In the genomic region with DNA sequence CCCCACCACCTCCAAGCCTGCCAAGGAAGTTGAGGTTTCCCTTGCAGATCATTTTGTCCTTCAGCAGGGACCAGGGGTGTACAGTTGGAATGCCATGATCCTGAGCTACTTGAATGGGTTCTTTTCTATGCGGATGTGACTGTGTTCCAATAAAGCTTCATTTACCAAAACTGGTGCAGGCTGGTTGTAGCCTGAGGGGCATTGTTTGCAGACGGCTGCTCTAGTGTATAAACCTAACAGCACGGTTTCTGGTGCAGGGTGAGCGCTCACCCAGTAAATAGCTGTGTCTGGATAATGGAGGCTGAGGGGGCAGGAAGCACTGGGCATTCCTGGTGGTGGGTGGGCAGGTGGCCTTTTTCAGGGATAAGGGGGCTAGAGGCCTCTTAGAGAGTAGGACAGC, we compare ENCODE assay signal across 2 cellular contexts.
TF ChIP-seq lines count a peak whose summit lies in the region.

No MANE protein-coding gene starts in this region.

TF ChIP-seq in SK-N-SH, 30 proteins besides CTCF, POLR2A, EP300 and RAD21 (continued from another document):
- TF ChIP-seq, protein P1, sequence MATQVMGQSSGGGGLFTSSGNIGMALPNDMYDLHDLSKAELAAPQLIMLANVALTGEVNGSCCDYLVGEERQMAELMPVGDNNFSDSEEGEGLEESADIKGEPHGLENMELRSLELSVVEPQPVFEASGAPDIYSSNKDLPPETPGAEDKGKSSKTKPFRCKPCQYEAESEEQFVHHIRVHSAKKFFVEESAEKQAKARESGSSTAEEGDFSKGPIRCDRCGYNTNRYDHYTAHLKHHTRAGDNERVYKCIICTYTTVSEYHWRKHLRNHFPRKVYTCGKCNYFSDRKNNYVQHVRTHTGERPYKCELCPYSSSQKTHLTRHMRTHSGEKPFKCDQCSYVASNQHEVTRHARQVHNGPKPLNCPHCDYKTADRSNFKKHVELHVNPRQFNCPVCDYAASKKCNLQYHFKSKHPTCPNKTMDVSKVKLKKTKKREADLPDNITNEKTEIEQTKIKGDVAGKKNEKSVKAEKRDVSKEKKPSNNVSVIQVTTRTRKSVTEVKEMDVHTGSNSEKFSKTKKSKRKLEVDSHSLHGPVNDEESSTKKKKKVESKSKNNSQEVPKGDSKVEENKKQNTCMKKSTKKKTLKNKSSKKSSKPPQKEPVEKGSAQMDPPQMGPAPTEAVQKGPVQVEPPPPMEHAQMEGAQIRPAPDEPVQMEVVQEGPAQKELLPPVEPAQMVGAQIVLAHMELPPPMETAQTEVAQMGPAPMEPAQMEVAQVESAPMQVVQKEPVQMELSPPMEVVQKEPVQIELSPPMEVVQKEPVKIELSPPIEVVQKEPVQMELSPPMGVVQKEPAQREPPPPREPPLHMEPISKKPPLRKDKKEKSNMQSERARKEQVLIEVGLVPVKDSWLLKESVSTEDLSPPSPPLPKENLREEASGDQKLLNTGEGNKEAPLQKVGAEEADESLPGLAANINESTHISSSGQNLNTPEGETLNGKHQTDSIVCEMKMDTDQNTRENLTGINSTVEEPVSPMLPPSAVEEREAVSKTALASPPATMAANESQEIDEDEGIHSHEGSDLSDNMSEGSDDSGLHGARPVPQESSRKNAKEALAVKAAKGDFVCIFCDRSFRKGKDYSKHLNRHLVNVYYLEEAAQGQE (IDR thresholded peaks at IDR 0.05; ENCODE audit: low read depth, low read length): no peak
- TF ChIP-seq, protein P2, sequence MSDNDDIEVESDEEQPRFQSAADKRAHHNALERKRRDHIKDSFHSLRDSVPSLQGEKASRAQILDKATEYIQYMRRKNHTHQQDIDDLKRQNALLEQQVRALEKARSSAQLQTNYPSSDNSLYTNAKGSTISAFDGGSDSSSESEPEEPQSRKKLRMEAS (IDR thresholded peaks at IDR 0.05; ENCODE audit: low read depth): no peak
- TF ChIP-seq, protein P3, sequence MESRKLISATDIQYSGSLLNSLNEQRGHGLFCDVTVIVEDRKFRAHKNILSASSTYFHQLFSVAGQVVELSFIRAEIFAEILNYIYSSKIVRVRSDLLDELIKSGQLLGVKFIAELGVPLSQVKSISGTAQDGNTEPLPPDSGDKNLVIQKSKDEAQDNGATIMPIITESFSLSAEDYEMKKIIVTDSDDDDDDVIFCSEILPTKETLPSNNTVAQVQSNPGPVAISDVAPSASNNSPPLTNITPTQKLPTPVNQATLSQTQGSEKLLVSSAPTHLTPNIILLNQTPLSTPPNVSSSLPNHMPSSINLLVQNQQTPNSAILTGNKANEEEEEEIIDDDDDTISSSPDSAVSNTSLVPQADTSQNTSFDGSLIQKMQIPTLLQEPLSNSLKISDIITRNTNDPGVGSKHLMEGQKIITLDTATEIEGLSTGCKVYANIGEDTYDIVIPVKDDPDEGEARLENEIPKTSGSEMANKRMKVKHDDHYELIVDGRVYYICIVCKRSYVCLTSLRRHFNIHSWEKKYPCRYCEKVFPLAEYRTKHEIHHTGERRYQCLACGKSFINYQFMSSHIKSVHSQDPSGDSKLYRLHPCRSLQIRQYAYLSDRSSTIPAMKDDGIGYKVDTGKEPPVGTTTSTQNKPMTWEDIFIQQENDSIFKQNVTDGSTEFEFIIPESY (IDR thresholded peaks at IDR 0.05; ENCODE audit: borderline replicate concordance, low read depth): no peak
- TF ChIP-seq ELF1 (IDR thresholded peaks at IDR 0.05) (no peak), RXRA (IDR thresholded peaks at IDR 0.05; ENCODE audit: borderline replicate concordance, low read depth) (no peak), TCF12 (IDR thresholded peaks at IDR 0.05) (no peak), CHD2 (IDR thresholded peaks at IDR 0.05; ENCODE audit: low read length, partially characterized antibody) (no peak)
- TF ChIP-seq, protein P4, sequence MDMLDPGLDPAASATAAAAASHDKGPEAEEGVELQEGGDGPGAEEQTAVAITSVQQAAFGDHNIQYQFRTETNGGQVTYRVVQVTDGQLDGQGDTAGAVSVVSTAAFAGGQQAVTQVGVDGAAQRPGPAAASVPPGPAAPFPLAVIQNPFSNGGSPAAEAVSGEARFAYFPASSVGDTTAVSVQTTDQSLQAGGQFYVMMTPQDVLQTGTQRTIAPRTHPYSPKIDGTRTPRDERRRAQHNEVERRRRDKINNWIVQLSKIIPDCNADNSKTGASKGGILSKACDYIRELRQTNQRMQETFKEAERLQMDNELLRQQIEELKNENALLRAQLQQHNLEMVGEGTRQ (IDR thresholded peaks at IDR 0.05; ENCODE audit: borderline replicate concordance, low read depth, low read length): no peak
TF ChIP-seq in SK-N-SH: peak in this region for 0.

TF ChIP-seq in SK-N-SH treated with all-trans-retinoic acid at 6 μM for 48 hours, 23 proteins besides CTCF, POLR2A, EP300 and RAD21 (continued from another document):
- TF ChIP-seq, protein P5, sequence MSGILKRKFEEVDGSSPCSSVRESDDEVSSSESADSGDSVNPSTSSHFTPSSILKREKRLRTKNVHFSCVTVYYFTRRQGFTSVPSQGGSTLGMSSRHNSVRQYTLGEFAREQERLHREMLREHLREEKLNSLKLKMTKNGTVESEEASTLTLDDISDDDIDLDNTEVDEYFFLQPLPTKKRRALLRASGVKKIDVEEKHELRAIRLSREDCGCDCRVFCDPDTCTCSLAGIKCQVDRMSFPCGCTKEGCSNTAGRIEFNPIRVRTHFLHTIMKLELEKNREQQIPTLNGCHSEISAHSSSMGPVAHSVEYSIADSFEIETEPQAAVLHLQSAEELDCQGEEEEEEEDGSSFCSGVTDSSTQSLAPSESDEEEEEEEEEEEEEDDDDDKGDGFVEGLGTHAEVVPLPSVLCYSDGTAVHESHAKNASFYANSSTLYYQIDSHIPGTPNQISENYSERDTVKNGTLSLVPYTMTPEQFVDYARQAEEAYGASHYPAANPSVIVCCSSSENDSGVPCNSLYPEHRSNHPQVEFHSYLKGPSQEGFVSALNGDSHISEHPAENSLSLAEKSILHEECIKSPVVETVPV (CRISPR knock-in tag; IDR thresholded peaks at IDR 0.05): no peak
- TF ChIP-seq ESRRG (CRISPR knock-in tag; IDR thresholded peaks at IDR 0.05) (no peak), ZC3H10 (CRISPR knock-in tag; IDR thresholded peaks at IDR 0.05) (no peak), ZNF70 (CRISPR knock-in tag; IDR thresholded peaks at IDR 0.05) (no peak), OSR1 (CRISPR knock-in tag; IDR thresholded peaks at IDR 0.05) (no peak), GLIS3 (CRISPR knock-in tag; IDR thresholded peaks at IDR 0.05) (no peak), ISL1 (CRISPR knock-in tag; IDR thresholded peaks at IDR 0.05) (no peak), RARB (CRISPR knock-in tag; IDR thresholded peaks at IDR 0.05) (no peak), TCF4 (CRISPR knock-in tag; IDR thresholded peaks at IDR 0.05; ENCODE audit: borderline replicate concordance) (no peak)
- TF ChIP-seq, protein P6, sequence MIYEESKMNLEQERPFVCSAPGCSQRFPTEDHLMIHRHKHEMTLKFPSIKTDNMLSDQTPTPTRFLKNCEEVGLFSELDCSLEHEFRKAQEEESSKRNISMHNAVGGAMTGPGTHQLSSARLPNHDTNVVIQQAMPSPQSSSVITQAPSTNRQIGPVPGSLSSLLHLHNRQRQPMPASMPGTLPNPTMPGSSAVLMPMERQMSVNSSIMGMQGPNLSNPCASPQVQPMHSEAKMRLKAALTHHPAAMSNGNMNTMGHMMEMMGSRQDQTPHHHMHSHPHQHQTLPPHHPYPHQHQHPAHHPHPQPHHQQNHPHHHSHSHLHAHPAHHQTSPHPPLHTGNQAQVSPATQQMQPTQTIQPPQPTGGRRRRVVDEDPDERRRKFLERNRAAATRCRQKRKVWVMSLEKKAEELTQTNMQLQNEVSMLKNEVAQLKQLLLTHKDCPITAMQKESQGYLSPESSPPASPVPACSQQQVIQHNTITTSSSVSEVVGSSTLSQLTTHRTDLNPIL (CRISPR knock-in tag; IDR thresholded peaks at IDR 0.05; ENCODE audit: low read depth): no peak
- TF ChIP-seq, protein P7, sequence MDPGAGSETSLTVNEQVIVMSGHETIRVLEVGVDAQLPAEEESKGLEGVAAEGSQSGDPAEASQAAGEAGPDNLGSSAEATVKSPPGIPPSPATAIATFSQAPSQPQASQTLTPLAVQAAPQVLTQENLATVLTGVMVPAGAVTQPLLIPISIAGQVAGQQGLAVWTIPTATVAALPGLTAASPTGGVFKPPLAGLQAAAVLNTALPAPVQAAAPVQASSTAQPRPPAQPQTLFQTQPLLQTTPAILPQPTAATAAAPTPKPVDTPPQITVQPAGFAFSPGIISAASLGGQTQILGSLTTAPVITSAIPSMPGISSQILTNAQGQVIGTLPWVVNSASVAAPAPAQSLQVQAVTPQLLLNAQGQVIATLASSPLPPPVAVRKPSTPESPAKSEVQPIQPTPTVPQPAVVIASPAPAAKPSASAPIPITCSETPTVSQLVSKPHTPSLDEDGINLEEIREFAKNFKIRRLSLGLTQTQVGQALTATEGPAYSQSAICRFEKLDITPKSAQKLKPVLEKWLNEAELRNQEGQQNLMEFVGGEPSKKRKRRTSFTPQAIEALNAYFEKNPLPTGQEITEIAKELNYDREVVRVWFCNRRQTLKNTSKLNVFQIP (CRISPR knock-in tag; IDR thresholded peaks at IDR 0.05; ENCODE audit: borderline replicate concordance, low read depth): no peak
- TF ChIP-seq, protein P8, sequence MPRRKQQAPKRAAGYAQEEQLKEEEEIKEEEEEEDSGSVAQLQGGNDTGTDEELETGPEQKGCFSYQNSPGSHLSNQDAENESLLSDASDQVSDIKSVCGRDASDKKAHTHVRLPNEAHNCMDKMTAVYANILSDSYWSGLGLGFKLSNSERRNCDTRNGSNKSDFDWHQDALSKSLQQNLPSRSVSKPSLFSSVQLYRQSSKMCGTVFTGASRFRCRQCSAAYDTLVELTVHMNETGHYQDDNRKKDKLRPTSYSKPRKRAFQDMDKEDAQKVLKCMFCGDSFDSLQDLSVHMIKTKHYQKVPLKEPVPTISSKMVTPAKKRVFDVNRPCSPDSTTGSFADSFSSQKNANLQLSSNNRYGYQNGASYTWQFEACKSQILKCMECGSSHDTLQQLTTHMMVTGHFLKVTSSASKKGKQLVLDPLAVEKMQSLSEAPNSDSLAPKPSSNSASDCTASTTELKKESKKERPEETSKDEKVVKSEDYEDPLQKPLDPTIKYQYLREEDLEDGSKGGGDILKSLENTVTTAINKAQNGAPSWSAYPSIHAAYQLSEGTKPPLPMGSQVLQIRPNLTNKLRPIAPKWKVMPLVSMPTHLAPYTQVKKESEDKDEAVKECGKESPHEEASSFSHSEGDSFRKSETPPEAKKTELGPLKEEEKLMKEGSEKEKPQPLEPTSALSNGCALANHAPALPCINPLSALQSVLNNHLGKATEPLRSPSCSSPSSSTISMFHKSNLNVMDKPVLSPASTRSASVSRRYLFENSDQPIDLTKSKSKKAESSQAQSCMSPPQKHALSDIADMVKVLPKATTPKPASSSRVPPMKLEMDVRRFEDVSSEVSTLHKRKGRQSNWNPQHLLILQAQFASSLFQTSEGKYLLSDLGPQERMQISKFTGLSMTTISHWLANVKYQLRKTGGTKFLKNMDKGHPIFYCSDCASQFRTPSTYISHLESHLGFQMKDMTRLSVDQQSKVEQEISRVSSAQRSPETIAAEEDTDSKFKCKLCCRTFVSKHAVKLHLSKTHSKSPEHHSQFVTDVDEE (CRISPR knock-in tag; IDR thresholded peaks at IDR 0.05): no peak
